Comparison of ENCODE assay signal across 20 cellular contexts in genomic region chr4:169689681-169690080, GRCh38.
"Had no signal": no experiment of that assay in that cellular context is flagged by ENCODE, and none has a peak within 500 bp of the region (broad histone marks: within the 10 kb centered on the region; RNA-seq: fewer than 3 reads in every experiment).

No MANE protein-coding gene starts in this region.

- DNase-seq: activated B cell treated with CpG ODN at 0.5 μM for 24 hours; activated CD4-positive, alpha-beta T cell treated with anti-CD3 and anti-CD28 coated beads for 1 hour; activated CD4-positive, alpha-beta T cell treated with anti-CD3 and anti-CD28 coated beads, Interleukin-2, amount 50 U/mL, for 48 hours; activated CD8-positive, alpha-beta memory T cell treated with anti-CD3 and anti-CD28 coated beads, Interleukin-2, amount 10 ng/mL, durations not matched to agents 7 days and 5 days; activated effector memory CD4-positive, alpha-beta T cell treated with Interleukin-2 at 50 U/mL for 16 hours; activated naive CD4-positive, alpha-beta T cell; activated T-cell treated with anti-CD3 and anti-CD28 coated beads, Interleukin-2, amount 50 U/mL, for 24 hours; aorta; caudate nucleus; colonic mucosa; NCI-H1092 treated with DMSO at 0.1 percent for 48 hours; NCI-H1417 treated with DMSO at 0.1 percent for 48 hours; NCI-H1694; NCI-H2029 treated with DMSO at 0.1 percent for 48 hours; NCI-H524; NCI-H748 treated with DMSO at 0.1 percent for 48 hours; SIG-M5; T-helper 17 cell; T-helper 9 cell had no signal

- FAIRE-seq: TTC549 had no signal

- ATAC-seq: activated CD8-positive, alpha-beta memory T cell treated with anti-CD3 and anti-CD28 coated beads, Interleukin-2, amount 10 ng/mL, durations not matched to agents 7 days and 5 days; T-helper 17 cell had no signal
